ENCODE assay signal across 1 cellular context in the genomic region with DNA sequence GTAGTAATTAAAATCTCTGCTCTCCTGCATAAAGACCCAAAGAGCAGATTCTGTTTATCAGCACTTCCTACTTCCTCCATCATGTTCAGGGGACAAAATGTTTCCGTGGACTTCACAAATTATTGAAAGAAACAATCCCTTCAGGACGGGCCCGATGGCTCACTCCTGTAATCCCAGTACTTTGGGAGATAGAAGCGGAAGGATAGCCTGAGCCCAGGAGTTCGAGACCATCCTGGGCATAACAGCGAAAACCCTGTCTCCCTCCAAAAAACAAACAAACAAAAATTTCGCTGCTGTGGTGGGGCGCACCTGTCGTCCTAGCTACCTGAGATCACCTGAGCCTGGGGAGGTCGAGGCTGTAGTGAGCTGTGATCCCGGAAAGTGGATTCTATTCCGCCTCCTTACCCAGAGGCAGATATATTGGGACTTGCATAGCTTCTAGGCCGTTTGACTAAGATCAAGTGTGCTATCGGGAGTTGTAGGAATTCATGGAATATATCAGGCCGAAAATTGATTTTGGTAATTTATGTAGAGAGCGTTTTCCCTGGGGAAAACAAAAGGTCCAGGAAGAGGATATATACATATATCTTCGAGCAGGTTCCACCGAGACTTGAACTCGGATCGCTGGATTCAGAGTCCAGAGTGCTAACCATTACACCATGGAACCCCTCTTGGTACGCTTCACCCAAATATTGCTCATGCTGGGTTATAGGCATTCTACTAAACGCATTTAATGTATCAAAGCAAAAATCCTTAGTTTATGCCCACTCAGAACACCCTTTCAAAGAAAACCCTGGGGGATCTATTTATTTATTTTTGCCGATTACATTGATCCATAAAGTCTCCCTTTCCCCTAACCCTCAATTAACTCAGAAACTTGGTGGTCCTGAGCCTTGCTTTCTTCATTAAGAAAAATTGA.
TF ChIP-seq lines count a peak whose summit lies in the region.

No MANE protein-coding gene starts in this region.

TF ChIP-seq in K562, 482 proteins besides CTCF, POLR2A, EP300 and RAD21 (continued from another document and continues in another):
- TF ChIP-seq, protein P1, sequence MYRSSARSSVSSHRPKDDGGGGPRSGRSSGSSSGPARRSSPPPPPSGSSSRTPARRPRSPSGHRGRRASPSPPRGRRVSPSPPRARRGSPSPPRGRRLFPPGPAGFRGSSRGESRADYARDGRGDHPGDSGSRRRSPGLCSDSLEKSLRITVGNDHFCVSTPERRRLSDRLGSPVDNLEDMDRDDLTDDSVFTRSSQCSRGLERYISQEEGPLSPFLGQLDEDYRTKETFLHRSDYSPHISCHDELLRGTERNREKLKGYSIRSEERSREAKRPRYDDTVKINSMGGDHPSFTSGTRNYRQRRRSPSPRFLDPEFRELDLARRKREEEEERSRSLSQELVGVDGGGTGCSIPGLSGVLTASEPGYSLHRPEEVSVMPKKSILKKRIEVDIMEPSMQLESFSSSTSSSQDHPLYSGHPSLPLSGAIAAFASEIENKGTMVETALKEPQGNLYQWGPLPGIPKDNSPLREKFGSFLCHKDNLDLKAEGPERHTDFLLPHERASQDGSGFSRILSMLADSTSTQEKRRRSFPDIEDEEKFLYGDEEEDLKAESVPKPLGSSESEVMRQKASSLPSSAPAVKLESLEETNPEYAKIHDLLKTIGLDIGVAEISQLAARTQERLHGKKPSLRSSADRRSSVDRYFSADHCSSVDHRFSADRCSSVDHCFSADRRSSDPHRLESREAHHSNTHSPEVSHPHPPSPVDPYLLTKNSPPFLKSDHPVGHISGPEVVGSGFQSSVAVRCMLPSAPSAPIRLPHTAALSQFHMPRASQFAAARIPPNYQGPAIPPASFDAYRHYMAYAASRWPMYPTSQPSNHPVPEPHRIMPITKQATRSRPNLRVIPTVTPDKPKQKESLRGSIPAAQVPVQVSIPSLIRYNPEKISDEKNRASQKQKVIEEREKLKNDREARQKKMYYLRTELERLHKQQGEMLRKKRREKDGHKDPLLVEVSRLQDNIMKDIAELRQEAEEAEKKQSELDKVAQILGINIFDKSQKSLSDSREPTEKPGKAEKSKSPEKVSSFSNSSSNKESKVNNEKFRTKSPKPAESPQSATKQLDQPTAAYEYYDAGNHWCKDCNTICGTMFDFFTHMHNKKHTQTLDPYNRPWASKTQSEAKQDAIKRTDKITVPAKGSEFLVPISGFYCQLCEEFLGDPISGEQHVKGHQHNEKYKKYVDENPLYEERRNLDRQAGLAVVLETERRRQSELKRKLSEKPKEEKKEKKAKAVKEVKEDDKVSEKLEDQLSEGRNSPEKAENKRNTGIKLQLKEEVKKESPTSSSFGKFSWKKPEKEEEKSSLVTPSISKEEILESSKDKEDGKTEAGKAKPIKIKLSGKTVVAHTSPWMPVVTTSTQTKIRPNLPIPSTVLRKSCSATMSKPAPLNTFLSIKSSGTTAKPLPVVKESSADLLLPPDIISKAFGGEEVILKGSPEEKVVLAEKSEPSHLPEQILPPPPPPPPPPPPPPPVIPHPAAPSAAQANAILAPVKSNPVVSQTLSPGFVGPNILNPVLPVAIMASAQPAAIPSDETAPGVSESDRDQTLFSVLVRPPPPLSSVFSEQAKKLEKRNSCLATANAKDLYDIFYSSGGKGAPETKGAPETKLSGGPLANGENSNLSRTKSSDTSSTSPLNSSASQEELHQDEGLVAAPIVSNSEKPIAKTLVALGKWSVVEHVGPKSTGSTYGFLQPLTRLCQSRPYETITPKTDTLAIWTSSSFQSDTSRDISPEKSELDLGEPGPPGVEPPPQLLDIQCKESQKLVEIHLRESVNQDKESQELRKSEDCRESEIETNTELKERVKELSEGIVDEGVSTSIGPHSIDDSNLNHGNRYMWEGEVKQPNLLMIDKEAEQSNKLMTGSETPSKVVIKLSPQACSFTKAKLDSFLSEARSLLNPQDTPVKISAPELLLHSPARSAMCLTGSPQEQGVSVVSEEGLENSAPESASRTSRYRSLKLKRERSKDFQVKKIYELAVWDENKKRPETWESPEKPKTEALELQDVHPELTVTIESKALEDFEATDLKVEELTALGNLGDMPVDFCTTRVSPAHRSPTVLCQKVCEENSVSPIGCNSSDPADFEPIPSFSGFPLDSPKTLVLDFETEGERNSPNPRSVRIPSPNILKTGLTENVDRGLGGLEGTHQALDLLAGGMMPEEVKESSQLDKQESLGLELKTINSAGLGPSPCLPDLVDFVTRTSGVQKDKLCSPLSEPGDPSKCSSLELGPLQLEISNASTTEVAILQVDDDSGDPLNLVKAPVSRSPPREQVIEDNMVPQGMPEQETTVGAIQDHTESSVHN (IDR thresholded peaks at IDR 0.05; ENCODE audit: borderline replicate concordance in 1 of 2, low read depth in 1 of 2) = no peak
- TF ChIP-seq ETV5 (CRISPR knock-in tag; IDR thresholded peaks at IDR 0.05; ENCODE audit: low read depth) = no peak
- 0 out of 2 replicates have a peak, but pooled peaks have one; percentile 16 for TF ChIP-seq ZNF263 (CRISPR knock-in tag; IDR thresholded peaks at IDR 0.05; ENCODE audit: borderline replicate concordance)
- TF ChIP-seq MAZ (CRISPR knock-in tag; conservative IDR thresholded peaks at IDR 0.05 in 1 of 2, IDR thresholded peaks at IDR 0.05 in 1 of 2) = peak in 1 of 2 experiments; percentile 68; a peak in 2 of 4 replicates
- TF ChIP-seq ZNF431 (CRISPR knock-in tag; IDR thresholded peaks at IDR 0.05) = 0 out of 2 replicates have a peak, but pooled peaks have one; percentile 36
- TF ChIP-seq TOE1 (IDR thresholded peaks at IDR 0.05; ENCODE audit: borderline replicate concordance) = no peak
- 0 out of 2 replicates have a peak, but pooled peaks have one; percentile 25 for TF ChIP-seq TOE1 (CRISPR knock-in tag; IDR thresholded peaks at IDR 0.05; ENCODE audit: borderline replicate concordance, low read depth)
- TF ChIP-seq, protein P2, sequence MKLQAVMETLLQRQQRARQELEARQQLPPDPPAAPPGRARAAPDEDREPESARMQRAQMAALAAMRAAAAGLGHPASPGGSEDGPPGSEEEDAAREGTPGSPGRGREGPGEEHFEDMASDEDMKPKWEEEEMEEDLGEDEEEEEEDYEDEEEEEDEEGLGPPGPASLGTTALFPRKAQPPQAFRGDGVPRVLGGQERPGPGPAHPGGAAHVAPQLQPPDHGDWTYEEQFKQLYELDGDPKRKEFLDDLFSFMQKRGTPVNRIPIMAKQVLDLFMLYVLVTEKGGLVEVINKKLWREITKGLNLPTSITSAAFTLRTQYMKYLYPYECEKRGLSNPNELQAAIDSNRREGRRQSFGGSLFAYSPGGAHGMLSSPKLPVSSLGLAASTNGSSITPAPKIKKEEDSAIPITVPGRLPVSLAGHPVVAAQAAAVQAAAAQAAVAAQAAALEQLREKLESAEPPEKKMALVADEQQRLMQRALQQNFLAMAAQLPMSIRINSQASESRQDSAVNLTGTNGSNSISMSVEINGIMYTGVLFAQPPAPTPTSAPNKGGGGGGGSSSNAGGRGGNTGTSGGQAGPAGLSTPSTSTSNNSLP (IDR thresholded peaks at IDR 0.05; ENCODE audit: borderline replicate concordance, low read depth, low read length) = peak; percentile 79; the same call in 1 of the 2 replicates
- no peak for TF ChIP-seq CAMTA2 (CRISPR knock-in tag; conservative IDR thresholded peaks at IDR 0.05)
- TF ChIP-seq YBX1 (IDR thresholded peaks at IDR 0.05) = no peak
- TF ChIP-seq, protein P3, sequence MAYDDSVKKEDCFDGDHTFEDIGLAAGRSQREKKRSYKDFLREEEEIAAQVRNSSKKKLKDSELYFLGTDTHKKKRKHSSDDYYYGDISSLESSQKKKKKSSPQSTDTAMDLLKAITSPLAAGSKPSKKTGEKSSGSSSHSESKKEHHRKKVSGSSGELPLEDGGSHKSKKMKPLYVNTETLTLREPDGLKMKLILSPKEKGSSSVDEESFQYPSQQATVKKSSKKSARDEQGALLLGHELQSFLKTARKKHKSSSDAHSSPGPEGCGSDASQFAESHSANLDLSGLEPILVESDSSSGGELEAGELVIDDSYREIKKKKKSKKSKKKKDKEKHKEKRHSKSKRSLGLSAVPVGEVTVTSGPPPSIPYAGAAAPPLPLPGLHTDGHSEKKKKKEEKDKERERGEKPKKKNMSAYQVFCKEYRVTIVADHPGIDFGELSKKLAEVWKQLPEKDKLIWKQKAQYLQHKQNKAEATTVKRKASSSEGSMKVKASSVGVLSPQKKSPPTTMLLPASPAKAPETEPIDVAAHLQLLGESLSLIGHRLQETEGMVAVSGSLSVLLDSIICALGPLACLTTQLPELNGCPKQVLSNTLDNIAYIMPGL (CRISPR knock-in tag; IDR thresholded peaks at IDR 0.05) = peak; percentile 49; the same call in 1 of the 2 replicates
- TF ChIP-seq RBBP5 (IDR thresholded peaks at IDR 0.05; ENCODE audit: borderline replicate concordance, insufficient read depth, low read length, poor library complexity, severe bottlenecking) = no peak
- TF ChIP-seq, protein P4, sequence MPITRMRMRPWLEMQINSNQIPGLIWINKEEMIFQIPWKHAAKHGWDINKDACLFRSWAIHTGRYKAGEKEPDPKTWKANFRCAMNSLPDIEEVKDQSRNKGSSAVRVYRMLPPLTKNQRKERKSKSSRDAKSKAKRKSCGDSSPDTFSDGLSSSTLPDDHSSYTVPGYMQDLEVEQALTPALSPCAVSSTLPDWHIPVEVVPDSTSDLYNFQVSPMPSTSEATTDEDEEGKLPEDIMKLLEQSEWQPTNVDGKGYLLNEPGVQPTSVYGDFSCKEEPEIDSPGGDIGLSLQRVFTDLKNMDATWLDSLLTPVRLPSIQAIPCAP (CRISPR knock-in tag; IDR thresholded peaks at IDR 0.05; ENCODE audit: borderline replicate concordance) = no peak
- peak; percentile 59; the same call in 1 of the 2 replicates for TF ChIP-seq SOX6 (IDR thresholded peaks at IDR 0.05)
- peak; percentile 63; the same call in 1 of the 2 replicates for TF ChIP-seq SPI1 (IDR thresholded peaks at IDR 0.05; ENCODE audit: borderline replicate concordance, low read depth, low read length)
- no peak for TF ChIP-seq POLR2AphosphoS5 (IDR thresholded peaks at IDR 0.05; ENCODE audit: control insufficient read depth, insufficient read depth, low read depth, low read length)
- TF ChIP-seq KAT2B (IDR thresholded peaks at IDR 0.05; ENCODE audit: low read depth, low read length) = no peak
- TF ChIP-seq TBP (optimal IDR thresholded peaks at IDR 0.05; ENCODE audit: low read depth, low read length) = peak; percentile 100
- peak; percentile 87 for TF ChIP-seq ZEB2 (IDR thresholded peaks at IDR 0.05)
- TF ChIP-seq, protein P5, sequence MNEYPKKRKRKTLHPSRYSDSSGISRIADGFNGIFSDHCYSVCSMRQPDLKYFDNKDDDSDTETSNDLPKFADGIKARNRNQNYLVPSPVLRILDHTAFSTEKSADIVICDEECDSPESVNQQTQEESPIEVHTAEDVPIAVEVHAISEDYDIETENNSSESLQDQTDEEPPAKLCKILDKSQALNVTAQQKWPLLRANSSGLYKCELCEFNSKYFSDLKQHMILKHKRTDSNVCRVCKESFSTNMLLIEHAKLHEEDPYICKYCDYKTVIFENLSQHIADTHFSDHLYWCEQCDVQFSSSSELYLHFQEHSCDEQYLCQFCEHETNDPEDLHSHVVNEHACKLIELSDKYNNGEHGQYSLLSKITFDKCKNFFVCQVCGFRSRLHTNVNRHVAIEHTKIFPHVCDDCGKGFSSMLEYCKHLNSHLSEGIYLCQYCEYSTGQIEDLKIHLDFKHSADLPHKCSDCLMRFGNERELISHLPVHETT (CRISPR knock-in tag; conservative IDR thresholded peaks at IDR 0.05 in 1 of 2, IDR thresholded peaks at IDR 0.05 in 1 of 2) = no peak
- 0 out of 2 replicates have a peak, but pooled peaks have one; percentile 17 for TF ChIP-seq ZNF584 (CRISPR knock-in tag; IDR thresholded peaks at IDR 0.05; ENCODE audit: low read depth)
- TF ChIP-seq ZNF121 (CRISPR knock-in tag; conservative IDR thresholded peaks at IDR 0.05) = no peak
- no peak for TF ChIP-seq MIER1 (IDR thresholded peaks at IDR 0.05; ENCODE audit: low read depth)
- TF ChIP-seq CSDE1 (IDR thresholded peaks at IDR 0.05) = peak in 1 of 2 experiments; percentile 77; a peak in 2 of 4 replicates
- 0 out of 2 replicates have a peak, but pooled peaks have one; percentile 27 for TF ChIP-seq LEF1 (IDR thresholded peaks at IDR 0.05)
- TF ChIP-seq E2F3 (CRISPR knock-in tag; IDR thresholded peaks at IDR 0.05) = no peak
- peak in 1 of 2 experiments; percentile 68; a peak in 1 of 4 replicates for TF ChIP-seq RCOR1 (IDR thresholded peaks at IDR 0.05; ENCODE audit: borderline replicate concordance in 1 of 2, low read depth in 2 of 2, low read length in 2 of 2)
- TF ChIP-seq, protein P6, sequence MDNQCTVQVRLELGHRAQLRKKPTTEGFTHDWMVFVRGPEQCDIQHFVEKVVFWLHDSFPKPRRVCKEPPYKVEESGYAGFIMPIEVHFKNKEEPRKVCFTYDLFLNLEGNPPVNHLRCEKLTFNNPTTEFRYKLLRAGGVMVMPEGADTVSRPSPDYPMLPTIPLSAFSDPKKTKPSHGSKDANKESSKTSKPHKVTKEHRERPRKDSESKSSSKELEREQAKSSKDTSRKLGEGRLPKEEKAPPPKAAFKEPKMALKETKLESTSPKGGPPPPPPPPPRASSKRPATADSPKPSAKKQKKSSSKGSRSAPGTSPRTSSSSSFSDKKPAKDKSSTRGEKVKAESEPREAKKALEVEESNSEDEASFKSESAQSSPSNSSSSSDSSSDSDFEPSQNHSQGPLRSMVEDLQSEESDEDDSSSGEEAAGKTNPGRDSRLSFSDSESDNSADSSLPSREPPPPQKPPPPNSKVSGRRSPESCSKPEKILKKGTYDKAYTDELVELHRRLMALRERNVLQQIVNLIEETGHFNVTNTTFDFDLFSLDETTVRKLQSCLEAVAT (IDR thresholded peaks at IDR 0.05) = peak in 1 of 2 experiments; percentile 57; a peak in 2 of 4 replicates
- TF ChIP-seq CCNT2 (IDR thresholded peaks at IDR 0.05; ENCODE audit: borderline replicate concordance, extremely low read depth, insufficient read length, low read depth, low read length) = no peak
- no peak for TF ChIP-seq CHD1 (IDR thresholded peaks at IDR 0.05; ENCODE audit: low read length)
- TF ChIP-seq XRCC5 (IDR thresholded peaks at IDR 0.05; ENCODE audit: low read depth, low read length) = peak; percentile 45; the same call in 1 of the 2 replicates
- TF ChIP-seq CREB1 (IDR thresholded peaks at IDR 0.05) = peak; percentile 47
- TF ChIP-seq CREB1 (CRISPR knock-in tag; IDR thresholded peaks at IDR 0.05) = no peak
